8 cellular contexts compared by ENCODE assay signal in the genomic region with DNA sequence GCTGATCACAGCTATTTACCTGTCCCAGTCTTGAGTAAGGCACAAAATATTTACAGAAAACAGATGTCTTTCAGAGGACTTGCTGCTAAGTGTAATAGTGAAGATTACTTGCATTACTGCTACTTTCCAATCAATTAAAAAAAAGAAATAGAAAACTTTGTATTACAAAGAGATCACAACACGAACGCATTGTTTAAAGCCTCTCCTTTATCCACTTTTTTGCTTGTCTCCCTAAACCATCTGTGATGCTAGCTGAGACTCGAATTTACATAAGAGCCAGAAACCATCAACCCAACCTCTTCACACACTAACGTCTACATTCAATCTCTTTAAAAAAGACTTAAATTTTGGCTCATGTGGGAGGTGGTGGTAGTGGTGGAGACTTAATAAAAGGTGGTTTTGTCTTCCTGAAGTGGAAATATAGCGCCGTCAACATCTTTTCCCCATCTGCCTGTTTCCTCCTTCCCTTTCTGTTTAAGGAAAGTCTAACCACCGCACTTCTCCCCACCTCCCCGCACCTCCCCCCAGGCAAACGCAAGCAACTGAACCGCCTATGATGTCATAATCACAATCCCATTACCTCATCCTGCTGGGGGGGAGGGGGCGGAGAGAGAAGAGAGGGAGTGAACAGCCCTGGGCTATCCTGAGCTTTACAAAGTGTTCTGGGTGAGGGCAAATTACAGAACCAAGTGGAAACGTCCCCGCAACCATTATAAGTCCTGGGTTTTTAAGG. TPM values are rescaled to one million over a fixed set of nuclear protein-coding genes. Genes with fewer than 3 reads are reported as not detected.
DNase-seq lines count a peak whose midpoint lies in the region; ATAC-seq and TF ChIP-seq lines count a peak whose summit lies in the region.

No MANE protein-coding gene starts in this region.

- no peaks in the 10 kb centered on the region for H3F3A ChIP-seq in neural cell (ENCODE audit: insufficient read depth, low read length, poor library complexity, severe bottlenecking)

- H3K9me2 ChIP-seq in neural cell (ENCODE audit: insufficient read depth, low read length) = no peaks in the 10 kb centered on the region

- no peaks in the 10 kb centered on the region for H3K27me3 ChIP-seq in neural cell (ENCODE audit: insufficient read depth, low read depth, low read length)

- H3K9me3 Mint-ChIP-seq in activated CD8-positive, alpha-beta T cell treated with anti-CD3 and anti-CD28 coated beads, Interleukin-2, amount 10 ng/mL, durations not matched to agents 7 days and 5 days (ENCODE audit: insufficient read depth) = no peaks in the 10 kb centered on the region

- H3K4me3 Mint-ChIP-seq in activated CD8-positive, alpha-beta T cell treated with anti-CD3 and anti-CD28 coated beads, Interleukin-2, amount 10 ng/mL, durations not matched to agents 7 days and 5 days = peak overlapping the region; percentile 80

- TF ChIP-seq CTCF in 22Rv1 (IDR thresholded peaks at IDR 0.05) (no peak), foreskin fibroblast (IDR thresholded peaks at IDR 0.05; ENCODE audit: low read depth, low read length) (no peak), neural cell (IDR thresholded peaks at IDR 0.05; ENCODE audit: poor library complexity, severe bottlenecking) (no peak)

- peak; percentile 74 for TF ChIP-seq EP300 in neural cell (conservative IDR thresholded peaks at IDR 0.05; ENCODE audit: poor library complexity, severe bottlenecking)

- H2AFZ ChIP-seq in neural cell (ENCODE audit: low read depth, low read length) = peak overlapping the region; percentile 96

- no peaks in the 10 kb centered on the region for H4K20me1 ChIP-seq in neural cell (ENCODE audit: insufficient read depth)

- peak overlapping the region; percentile 100 for H3K27ac Mint-ChIP-seq in activated CD8-positive, alpha-beta T cell treated with anti-CD3 and anti-CD28 coated beads, Interleukin-2, amount 10 ng/mL, durations not matched to agents 7 days and 5 days

- ATAC-seq in HG02623 (IDR thresholded peaks at IDR 0.05; ENCODE audit: unreplicated experiment) = peak; percentile 6
- peak; percentile 9 for ATAC-seq in activated CD8-positive, alpha-beta T cell treated with anti-CD3 and anti-CD28 coated beads, Interleukin-2, amount 10 ng/mL, durations not matched to agents 7 days and 5 days

- no peaks in the 10 kb centered on the region for H3K9me3 ChIP-seq in neural cell (ENCODE audit: low read length)

- no peaks in the 10 kb centered on the region for H3K36me3 ChIP-seq in neural cell (ENCODE audit: insufficient read depth, low read length)

- peak; percentile 43 for DNase-seq in GM04504 (ENCODE audit: low read depth)
- DNase-seq in NCI-H2029 (lab: John Stamatoyannopoulos, UW) = peak; percentile 79
- no peak for DNase-seq in activated CD8-positive, alpha-beta T cell treated with anti-CD3 and anti-CD28 coated beads, Interleukin-2, amount 10 ng/mL, durations not matched to agents 7 days and 5 days
- peak; percentile 65 to 88 for DNase-seq in foreskin fibroblast
- no peak for DNase-seq in islet precursor cell

- POLR2A ChIA-PET in activated CD8-positive, alpha-beta T cell treated with anti-CD3 and anti-CD28 coated beads, Interleukin-2, amount 10 ng/mL, durations not matched to agents 7 days and 5 days (lab: Charles Lee) = interaction anchor here (1.0 to 5.9 kb wide), 5 partner anchors 15 to 1428 kb away, joined by 3 to 113 read pairs (median 5); a partner anchor contains a TSS

- H3K9ac ChIP-seq in neural cell (ENCODE audit: low read length) = peak overlapping the region; percentile 99

- H3K4me3 ChIP-seq in foreskin fibroblast (ENCODE audit: low read depth in 1 of 2, low read length in 2 of 2) (peak overlapping the region; percentile 83 to 98), neural cell (ENCODE audit: low read length) (peak overlapping the region; percentile 96)

- no peaks in the 10 kb centered on the region for H3K27me3 Mint-ChIP-seq in activated CD8-positive, alpha-beta T cell treated with anti-CD3 and anti-CD28 coated beads, Interleukin-2, amount 10 ng/mL, durations not matched to agents 7 days and 5 days (ENCODE audit: low read depth)

- CTCF ChIA-PET in activated CD8-positive, alpha-beta T cell treated with anti-CD3 and anti-CD28 coated beads, Interleukin-2, amount 10 ng/mL, durations not matched to agents 7 days and 5 days (lab: Charles Lee) = interaction anchor here (13.0 kb wide), 1 partner anchor 15 kb away, joined by 430 read pairs; a partner anchor contains a TSS

- peak overlapping the region; percentile 35 for H3K4me2 ChIP-seq in neural cell (ENCODE audit: low read length)

- H3K79me2 ChIP-seq in neural cell (replicated peaks; ENCODE audit: insufficient read depth, low read length) = peaks cover 40% of the 10 kb centered on the region

- H3K27ac ChIP-seq in 22Rv1 (peak overlapping the region; percentile 81), neural cell (ENCODE audit: low read length) (peak overlapping the region; percentile 92)

- no peak for TF ChIP-seq RAD21 in neural cell (conservative IDR thresholded peaks at IDR 0.05)

- H3K36me3 Mint-ChIP-seq in activated CD8-positive, alpha-beta T cell treated with anti-CD3 and anti-CD28 coated beads, Interleukin-2, amount 10 ng/mL, durations not matched to agents 7 days and 5 days (ENCODE audit: low read depth) = peaks cover 17% of the 10 kb centered on the region

- H3K4me1 Mint-ChIP-seq in activated CD8-positive, alpha-beta T cell treated with anti-CD3 and anti-CD28 coated beads, Interleukin-2, amount 10 ng/mL, durations not matched to agents 7 days and 5 days (ENCODE audit: low read depth) = peaks cover 45% of the 10 kb centered on the region

TF ChIP-seq in neural cell, 6 proteins besides CTCF, POLR2A, EP300 and RAD21:
- TF ChIP-seq, protein P1, sequence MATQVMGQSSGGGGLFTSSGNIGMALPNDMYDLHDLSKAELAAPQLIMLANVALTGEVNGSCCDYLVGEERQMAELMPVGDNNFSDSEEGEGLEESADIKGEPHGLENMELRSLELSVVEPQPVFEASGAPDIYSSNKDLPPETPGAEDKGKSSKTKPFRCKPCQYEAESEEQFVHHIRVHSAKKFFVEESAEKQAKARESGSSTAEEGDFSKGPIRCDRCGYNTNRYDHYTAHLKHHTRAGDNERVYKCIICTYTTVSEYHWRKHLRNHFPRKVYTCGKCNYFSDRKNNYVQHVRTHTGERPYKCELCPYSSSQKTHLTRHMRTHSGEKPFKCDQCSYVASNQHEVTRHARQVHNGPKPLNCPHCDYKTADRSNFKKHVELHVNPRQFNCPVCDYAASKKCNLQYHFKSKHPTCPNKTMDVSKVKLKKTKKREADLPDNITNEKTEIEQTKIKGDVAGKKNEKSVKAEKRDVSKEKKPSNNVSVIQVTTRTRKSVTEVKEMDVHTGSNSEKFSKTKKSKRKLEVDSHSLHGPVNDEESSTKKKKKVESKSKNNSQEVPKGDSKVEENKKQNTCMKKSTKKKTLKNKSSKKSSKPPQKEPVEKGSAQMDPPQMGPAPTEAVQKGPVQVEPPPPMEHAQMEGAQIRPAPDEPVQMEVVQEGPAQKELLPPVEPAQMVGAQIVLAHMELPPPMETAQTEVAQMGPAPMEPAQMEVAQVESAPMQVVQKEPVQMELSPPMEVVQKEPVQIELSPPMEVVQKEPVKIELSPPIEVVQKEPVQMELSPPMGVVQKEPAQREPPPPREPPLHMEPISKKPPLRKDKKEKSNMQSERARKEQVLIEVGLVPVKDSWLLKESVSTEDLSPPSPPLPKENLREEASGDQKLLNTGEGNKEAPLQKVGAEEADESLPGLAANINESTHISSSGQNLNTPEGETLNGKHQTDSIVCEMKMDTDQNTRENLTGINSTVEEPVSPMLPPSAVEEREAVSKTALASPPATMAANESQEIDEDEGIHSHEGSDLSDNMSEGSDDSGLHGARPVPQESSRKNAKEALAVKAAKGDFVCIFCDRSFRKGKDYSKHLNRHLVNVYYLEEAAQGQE (IDR thresholded peaks at IDR 0.05; ENCODE audit: borderline replicate concordance) = no peak
- TF ChIP-seq EZH2 (IDR thresholded peaks at IDR 0.05; ENCODE audit: borderline replicate concordance, insufficient read depth, low read length, poor library complexity, severe bottlenecking) (no peak), POLR2AphosphoS5 (IDR thresholded peaks at IDR 0.05) (no peak), TAF1 (IDR thresholded peaks at IDR 0.05; ENCODE audit: low read depth) (no peak), MXI1 (conservative IDR thresholded peaks at IDR 0.05; ENCODE audit: poor library complexity, severe bottlenecking) (no peak), SMC3 (conservative IDR thresholded peaks at IDR 0.05; ENCODE audit: poor library complexity) (no peak)

RNA-seq across cellular contexts. Expression of a gene that starts 0.9 kb away (rescaled TPM):
- 10 to 100 TPM; 26.9 to 29.9 TPM for total RNA-seq in activated CD8-positive, alpha-beta T cell treated with anti-CD3 and anti-CD28 coated beads, Interleukin-2, amount 10 ng/mL, durations not matched to agents 7 days and 5 days
- polyA plus RNA-seq in neural cell = 44.2 and 52.1 TPM in 2 replicates
- polyA minus RNA-seq in neural cell = 50.7 and 58.4 TPM in 2 replicates

RNA-seq across cellular contexts. Expression of a gene that starts 5.5 kb away (rescaled TPM):
- 10 to 100 TPM; 15.0 to 18.3 TPM for total RNA-seq in activated CD8-positive, alpha-beta T cell treated with anti-CD3 and anti-CD28 coated beads, Interleukin-2, amount 10 ng/mL, durations not matched to agents 7 days and 5 days
- polyA plus RNA-seq in neural cell = 0.71 and 1.3 TPM in 2 replicates
- polyA minus RNA-seq in neural cell = 1.5 TPM in 2 replicates

RNA-seq across cellular contexts. Expression of a gene that starts 15.4 kb away (rescaled TPM):
- 10 to 100 TPM; 53.1 to 55.0 TPM for total RNA-seq in activated CD8-positive, alpha-beta T cell treated with anti-CD3 and anti-CD28 coated beads, Interleukin-2, amount 10 ng/mL, durations not matched to agents 7 days and 5 days
- 58.7 and 60.9 TPM in 2 replicates for polyA plus RNA-seq in neural cell
- 135 and 136 TPM in 2 replicates for polyA minus RNA-seq in neural cell

Comparison
In these comparisons a context has a peak if more than half of its experiments do, and no peak if none do; other contexts are left out.
1. DNase-seq: peak in GM04504 (single experiment), NCI-H2029 (single experiment) and foreskin fibroblast (2 of 2); none in activated CD8-positive, alpha-beta T cell treated with anti-CD3 and anti-CD28 coated beads, Interleukin-2, amount 10 ng/mL, durations not matched to agents 7 days and 5 days (single experiment) and islet precursor cell (single experiment).